14 cellular contexts compared by ENCODE assay signal in the genomic region with DNA sequence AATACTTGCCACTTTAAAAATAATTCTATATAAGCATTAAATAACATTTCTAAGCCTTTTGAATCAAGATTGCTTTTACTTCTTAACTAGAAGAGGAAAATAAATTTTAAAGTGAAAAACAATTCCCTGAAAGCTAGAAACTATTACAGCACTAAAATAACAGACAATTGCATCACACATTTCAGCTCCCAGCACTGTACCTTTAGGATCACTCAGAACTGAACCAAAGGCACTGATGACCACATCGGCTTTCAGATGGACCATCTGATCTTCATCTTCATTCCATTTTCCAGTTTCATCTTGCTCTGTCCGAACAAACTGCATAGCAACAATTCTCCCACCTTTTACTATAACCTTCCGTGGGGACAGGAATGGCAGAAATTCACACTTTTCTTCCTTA.
A peak's percentile ranks its signal among the peaks of the same experiment; 100 is the strongest.
DNase-seq lines count a peak whose midpoint lies in the region; TF ChIP-seq lines count a peak whose summit lies in the region.
"Had no signal": no experiment of that assay in that cellular context is flagged by ENCODE, and none has a peak within 500 bp of the region (broad histone marks: within the 10 kb centered on the region; RNA-seq: fewer than 3 reads in every experiment).

No MANE protein-coding gene starts in this region.

- H3K79me2 ChIP-seq in PC-9 (ENCODE audit: low read depth), result no peaks in the 10 kb centered on the region

- POLR2A ChIA-PET in PC-9 (lab: Charles Lee; ENCODE audit: unreplicated experiment), result no interaction called here
- POLR2A ChIA-PET in activated CD4-positive, alpha-beta memory T cell treated with anti-CD3 and anti-CD28 coated beads for 36 hours (lab: Charles Lee), result no interaction called here

- CTCF ChIA-PET in PC-9 (lab: Charles Lee), result no interaction called here
- CTCF ChIA-PET in activated CD4-positive, alpha-beta memory T cell treated with anti-CD3 and anti-CD28 coated beads for 36 hours (lab: Charles Lee), result no interaction called here

- no peaks in the 10 kb centered on the region for H3F3A ChIP-seq in PC-9 (ENCODE audit: insufficient read depth, low read depth)

- H3K27ac ChIP-seq in PC-9, result no peak overlapping the region

- H3K27me3 Mint-ChIP-seq in progenitor cell of endocrine pancreas, result no peaks in the 10 kb centered on the region
- H3K27me3 Mint-ChIP-seq in activated CD4-positive, alpha-beta memory T cell treated with anti-CD3 and anti-CD28 coated beads for 36 hours, result no peaks in the 10 kb centered on the region
- H3K27me3 Mint-ChIP-seq: B cell; CD4-positive, alpha-beta T cell had no signal

- H3K36me3 Mint-ChIP-seq in progenitor cell of endocrine pancreas (ENCODE audit: insufficient read depth), result no peaks in the 10 kb centered on the region
- H3K36me3 Mint-ChIP-seq in activated CD4-positive, alpha-beta memory T cell treated with anti-CD3 and anti-CD28 coated beads for 36 hours, result peaks cover 17% of the 10 kb centered on the region

- H3K9me2 ChIP-seq in PC-9 (ENCODE audit: insufficient read depth), result peaks cover 1% of the 10 kb centered on the region; the same call in 1 of the 2 replicates

- H3K27ac Mint-ChIP-seq in progenitor cell of endocrine pancreas, result no peak overlapping the region
- no peak overlapping the region for H3K27ac Mint-ChIP-seq in activated CD4-positive, alpha-beta memory T cell treated with anti-CD3 and anti-CD28 coated beads for 36 hours
- H3K27ac Mint-ChIP-seq: B cell; CD4-positive, alpha-beta T cell had no signal

- BruUV-seq in PC-9 (replicated peaks; lab: Mats Ljungman, UMichigan), result no TSS peak

- TF ChIP-seq CTCF in PC-9 (conservative IDR thresholded peaks at IDR 0.05) (no peak), progenitor cell of endocrine pancreas (IDR thresholded peaks at IDR 0.05; ENCODE audit: unreplicated experiment) (no peak)

- no peaks in the 10 kb centered on the region for H3K9me3 Mint-ChIP-seq in progenitor cell of endocrine pancreas (ENCODE audit: low read depth)
- no peaks in the 10 kb centered on the region for H3K9me3 Mint-ChIP-seq in activated CD4-positive, alpha-beta memory T cell treated with anti-CD3 and anti-CD28 coated beads for 36 hours
- H3K9me3 Mint-ChIP-seq: CD4-positive, alpha-beta T cell had no signal

- H3K36me3 ChIP-seq in PC-9 (ENCODE audit: low read depth), result no peaks in the 10 kb centered on the region

- 0 out of 2 replicates have a peak overlapping the region, but pooled peaks have one; percentile 19 for H2AFZ ChIP-seq in PC-9

- no peaks in the 10 kb centered on the region for H3K4me1 Mint-ChIP-seq in progenitor cell of endocrine pancreas (ENCODE audit: low read depth)
- H3K4me1 Mint-ChIP-seq in activated CD4-positive, alpha-beta memory T cell treated with anti-CD3 and anti-CD28 coated beads for 36 hours (ENCODE audit: low read depth), result no peaks in the 10 kb centered on the region
- H3K4me1 Mint-ChIP-seq: B cell had no signal

- H4K20me1 ChIP-seq in PC-9 (ENCODE audit: insufficient read depth), result no peaks in the 10 kb centered on the region

- no peaks in the 10 kb centered on the region for H3K4me1 ChIP-seq in PC-9 (replicated peaks; ENCODE audit: insufficient read depth)

- intact Hi-C loops in PC-9 (cut with micrococcal nuclease; ENCODE audit: unreplicated experiment), result no loop called here
- intact Hi-C loops in activated CD4-positive, alpha-beta memory T cell treated with anti-CD3 and anti-CD28 coated beads for 36 hours (cut with micrococcal nuclease), result no loop called here

- no peaks in the 10 kb centered on the region for H3K27me3 ChIP-seq in PC-9 (ENCODE audit: insufficient read depth, low read depth)

- no peak overlapping the region for H3K4me3 Mint-ChIP-seq in progenitor cell of endocrine pancreas (ENCODE audit: low read depth)
- no peak overlapping the region for H3K4me3 Mint-ChIP-seq in activated CD4-positive, alpha-beta memory T cell treated with anti-CD3 and anti-CD28 coated beads for 36 hours
- H3K4me3 Mint-ChIP-seq: B cell; CD4-positive, alpha-beta T cell had no signal

- no peaks in the 10 kb centered on the region for H3K9me3 ChIP-seq in PC-9 (ENCODE audit: insufficient read depth, low read depth)

- peak; percentile 19 for DNase-seq in EH (ENCODE audit: low read depth)
- DNase-seq in PC-9, result no peak
- peak; percentile 23 for DNase-seq in dedifferentiated amniotic fluid mesenchymal stem cell (ENCODE audit: extremely low spot score)
- peak; percentile 6 for DNase-seq in fibroblast of the conjunctiva (ENCODE audit: low read depth)
- no peak for DNase-seq in progenitor cell of endocrine pancreas (ENCODE audit: low spot score, unreplicated experiment)
- DNase-seq in activated CD4-positive, alpha-beta memory T cell treated with anti-CD3 and anti-CD28 coated beads for 36 hours, result no peak
- no peak for DNase-seq in NCI-H146 (lab: John Stamatoyannopoulos, UW)
- no peak for DNase-seq in hippocampal formation (lab: John Stamatoyannopoulos, UW)
- DNase-seq: ACHN; C1 segment of cervical spinal cord; Calu3; CD4-positive, alpha-beta T cell; DMS 273 treated with DMSO at 0.1 percent for 48 hours had no signal

- H3K4me3 ChIP-seq in PC-9, result no peak overlapping the region

- H3K4me2 ChIP-seq in PC-9, result no peak overlapping the region

Comparison
In these comparisons a context has a peak if more than half of its experiments do, and no peak if none do; other contexts are left out.
1. DNase-seq: peak in EH (single experiment), dedifferentiated amniotic fluid mesenchymal stem cell (single experiment) and fibroblast of the conjunctiva (single experiment); none in PC-9 (0 of 2), progenitor cell of endocrine pancreas (single experiment), activated CD4-positive, alpha-beta memory T cell treated with anti-CD3 and anti-CD28 coated beads for 36 hours (single experiment), NCI-H146 (single experiment) and hippocampal formation (0 of 2).